ENCODE assay signal across 1 cellular context in the genomic region with DNA sequence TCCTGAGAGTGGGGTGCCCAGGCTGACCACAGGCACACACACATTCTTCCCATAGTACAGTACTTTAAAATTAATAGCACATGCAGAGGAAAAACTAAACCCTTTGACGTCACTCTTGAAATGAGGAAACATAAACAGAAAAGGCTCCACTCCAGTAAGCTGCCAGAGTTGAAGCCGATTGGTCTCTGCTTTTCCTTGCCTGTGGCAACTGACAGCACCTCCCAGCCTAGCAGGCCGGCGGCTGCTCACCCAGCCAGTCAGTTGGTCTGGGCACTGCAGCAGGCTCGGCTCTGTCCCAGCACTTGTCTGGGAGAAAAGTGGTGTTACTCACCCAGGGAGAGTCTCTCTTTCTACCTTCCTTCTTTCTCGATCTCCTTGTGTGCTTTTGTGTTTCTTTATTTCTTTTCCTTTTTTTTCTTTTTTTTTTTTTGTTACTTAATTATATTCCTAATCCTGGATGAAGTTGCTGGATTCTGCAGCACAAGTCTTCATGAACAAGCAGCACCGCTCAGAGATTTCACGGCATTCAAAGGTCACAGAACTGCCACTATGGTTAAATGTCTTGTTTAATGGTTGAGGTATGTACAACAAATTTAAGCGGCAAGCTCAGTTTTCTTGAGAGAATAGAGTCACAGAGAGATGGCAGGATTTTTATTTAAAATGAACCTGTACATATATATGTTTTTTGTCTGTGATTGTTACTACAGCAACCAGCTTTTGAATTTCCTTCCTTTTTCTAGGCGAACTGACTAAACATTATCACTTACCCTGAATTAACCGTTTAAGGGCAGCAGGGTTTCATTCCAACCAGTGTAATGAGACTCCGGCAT.
TF ChIP-seq lines count a peak whose summit lies in the region.

A gene (plus strand): TSS at position 260 of the 830 bp plus-strand sequence.

TF ChIP-seq in K562, 482 proteins besides CTCF, POLR2A, EP300 and RAD21:
- TF ChIP-seq NELFE (IDR thresholded peaks at IDR 0.05; ENCODE audit: insufficient read depth, insufficient read length), result no peak
- TF ChIP-seq SRSF3 (IDR thresholded peaks at IDR 0.05; ENCODE audit: insufficient read depth, low read length), result no peak
- TF ChIP-seq, protein P1, sequence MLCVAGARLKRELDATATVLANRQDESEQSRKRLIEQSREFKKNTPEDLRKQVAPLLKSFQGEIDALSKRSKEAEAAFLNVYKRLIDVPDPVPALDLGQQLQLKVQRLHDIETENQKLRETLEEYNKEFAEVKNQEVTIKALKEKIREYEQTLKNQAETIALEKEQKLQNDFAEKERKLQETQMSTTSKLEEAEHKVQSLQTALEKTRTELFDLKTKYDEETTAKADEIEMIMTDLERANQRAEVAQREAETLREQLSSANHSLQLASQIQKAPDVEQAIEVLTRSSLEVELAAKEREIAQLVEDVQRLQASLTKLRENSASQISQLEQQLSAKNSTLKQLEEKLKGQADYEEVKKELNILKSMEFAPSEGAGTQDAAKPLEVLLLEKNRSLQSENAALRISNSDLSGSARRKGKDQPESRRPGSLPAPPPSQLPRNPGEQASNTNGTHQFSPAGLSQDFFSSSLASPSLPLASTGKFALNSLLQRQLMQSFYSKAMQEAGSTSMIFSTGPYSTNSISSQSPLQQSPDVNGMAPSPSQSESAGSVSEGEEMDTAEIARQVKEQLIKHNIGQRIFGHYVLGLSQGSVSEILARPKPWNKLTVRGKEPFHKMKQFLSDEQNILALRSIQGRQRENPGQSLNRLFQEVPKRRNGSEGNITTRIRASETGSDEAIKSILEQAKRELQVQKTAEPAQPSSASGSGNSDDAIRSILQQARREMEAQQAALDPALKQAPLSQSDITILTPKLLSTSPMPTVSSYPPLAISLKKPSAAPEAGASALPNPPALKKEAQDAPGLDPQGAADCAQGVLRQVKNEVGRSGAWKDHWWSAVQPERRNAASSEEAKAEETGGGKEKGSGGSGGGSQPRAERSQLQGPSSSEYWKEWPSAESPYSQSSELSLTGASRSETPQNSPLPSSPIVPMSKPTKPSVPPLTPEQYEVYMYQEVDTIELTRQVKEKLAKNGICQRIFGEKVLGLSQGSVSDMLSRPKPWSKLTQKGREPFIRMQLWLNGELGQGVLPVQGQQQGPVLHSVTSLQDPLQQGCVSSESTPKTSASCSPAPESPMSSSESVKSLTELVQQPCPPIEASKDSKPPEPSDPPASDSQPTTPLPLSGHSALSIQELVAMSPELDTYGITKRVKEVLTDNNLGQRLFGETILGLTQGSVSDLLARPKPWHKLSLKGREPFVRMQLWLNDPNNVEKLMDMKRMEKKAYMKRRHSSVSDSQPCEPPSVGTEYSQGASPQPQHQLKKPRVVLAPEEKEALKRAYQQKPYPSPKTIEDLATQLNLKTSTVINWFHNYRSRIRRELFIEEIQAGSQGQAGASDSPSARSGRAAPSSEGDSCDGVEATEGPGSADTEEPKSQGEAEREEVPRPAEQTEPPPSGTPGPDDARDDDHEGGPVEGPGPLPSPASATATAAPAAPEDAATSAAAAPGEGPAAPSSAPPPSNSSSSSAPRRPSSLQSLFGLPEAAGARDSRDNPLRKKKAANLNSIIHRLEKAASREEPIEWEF (CRISPR knock-in tag; IDR thresholded peaks at IDR 0.05), result no peak
- TF ChIP-seq, protein P2, sequence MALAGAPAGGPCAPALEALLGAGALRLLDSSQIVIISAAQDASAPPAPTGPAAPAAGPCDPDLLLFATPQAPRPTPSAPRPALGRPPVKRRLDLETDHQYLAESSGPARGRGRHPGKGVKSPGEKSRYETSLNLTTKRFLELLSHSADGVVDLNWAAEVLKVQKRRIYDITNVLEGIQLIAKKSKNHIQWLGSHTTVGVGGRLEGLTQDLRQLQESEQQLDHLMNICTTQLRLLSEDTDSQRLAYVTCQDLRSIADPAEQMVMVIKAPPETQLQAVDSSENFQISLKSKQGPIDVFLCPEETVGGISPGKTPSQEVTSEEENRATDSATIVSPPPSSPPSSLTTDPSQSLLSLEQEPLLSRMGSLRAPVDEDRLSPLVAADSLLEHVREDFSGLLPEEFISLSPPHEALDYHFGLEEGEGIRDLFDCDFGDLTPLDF (CRISPR knock-in tag; IDR thresholded peaks at IDR 0.05), result no peak
TF ChIP-seq in K562: peak in this region for 0.
